ENCODE assay signal across 13 cellular contexts in the genomic region with DNA sequence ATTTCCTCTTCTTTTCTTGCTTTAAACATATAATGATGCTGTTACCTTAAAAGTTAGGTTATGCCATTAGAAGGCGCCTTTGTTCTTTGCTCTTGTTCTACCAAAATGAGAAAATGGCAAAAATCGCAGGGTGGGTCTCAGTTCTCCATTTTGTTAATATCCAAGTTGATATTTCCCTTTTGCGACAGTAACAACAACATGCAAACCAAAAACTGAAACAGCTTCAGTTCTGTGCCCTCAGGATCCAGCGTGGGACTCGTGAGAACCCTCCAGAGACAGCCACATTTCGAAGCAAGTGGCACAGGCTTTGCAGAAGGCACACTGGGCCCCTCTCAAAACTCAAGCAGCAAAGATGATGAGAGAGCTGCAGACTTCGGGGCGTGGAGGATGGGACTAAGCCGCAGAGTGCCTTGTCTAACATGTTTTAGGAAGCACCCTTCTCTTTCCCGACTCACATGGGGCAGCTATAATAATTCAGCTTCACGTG. TPM values are rescaled to one million over a fixed set of nuclear protein-coding genes. Genes with fewer than 3 reads are reported as not detected.
DNase-seq lines count a peak whose midpoint lies in the region; ATAC-seq and TF ChIP-seq lines count a peak whose summit lies in the region.
"Had no signal": no experiment of that assay in that cellular context is flagged by ENCODE, and none has a peak within 500 bp of the region (broad histone marks: within the 10 kb centered on the region; RNA-seq: fewer than 3 reads in every experiment).

No MANE protein-coding gene starts in this region.

- H3K14ac ChIP-seq in mesenchymal stem cell (ENCODE audit: low read length in 2 of 2) = no peak overlapping the region

- no peaks in the 10 kb centered on the region for H3K79me1 ChIP-seq in mesenchymal stem cell (replicated peaks; ENCODE audit: low read length, poor library complexity, severe bottlenecking)

- no peak overlapping the region for H3K4me2 ChIP-seq in mesenchymal stem cell (ENCODE audit: low read length, poor library complexity, severe bottlenecking)

- no peak overlapping the region for H3K23ac ChIP-seq in mesenchymal stem cell (ENCODE audit: low read length in 2 of 2)

- H3K27me3 ChIP-seq in mesenchymal stem cell (ENCODE audit: control insufficient read depth in 1 of 2, insufficient read depth in 1 of 2, low read length in 2 of 2) = peaks cover 0 to 21% of the 10 kb centered on the region in 2 experiments
- H3K27me3 ChIP-seq in vagina = no peaks in the 10 kb centered on the region
- H3K27me3 ChIP-seq: ascending aorta had no signal

- H3K9me3 ChIP-seq in mesenchymal stem cell (ENCODE audit: control insufficient read depth, low read length) = no peaks in the 10 kb centered on the region
- no peaks in the 10 kb centered on the region for H3K9me3 ChIP-seq in vagina
- H3K9me3 ChIP-seq: ascending aorta had no signal

- H3K36me3 ChIP-seq in mesenchymal stem cell (ENCODE audit: control insufficient read depth in 1 of 2, insufficient read depth in 2 of 2, low read depth in 1 of 2, low read length in 2 of 2) (no peaks in the 10 kb centered on the region), vagina (no peaks in the 10 kb centered on the region)
- H3K36me3 ChIP-seq: ascending aorta had no signal

- peak overlapping the region; percentile 41 for H4K8ac ChIP-seq in mesenchymal stem cell (ENCODE audit: low read length)

- no peak for TF ChIP-seq CTCF in activated CD8-positive, alpha-beta T cell treated with anti-CD3 and anti-CD28 coated beads for 36 hours (IDR thresholded peaks at IDR 0.05)
- TF ChIP-seq CTCF in vagina (IDR thresholded peaks at IDR 0.05) (no peak), GM20000 (IDR thresholded peaks at IDR 0.05; ENCODE audit: extremely low read depth, missing control alignments) (no peak)

- 97% methylated on average over 10 of the region's 11 CpGs for WGBS in mesenchymal stem cell

- no peak overlapping the region for H3K27ac Mint-ChIP-seq in activated CD8-positive, alpha-beta T cell treated with anti-CD3 and anti-CD28 coated beads for 36 hours

- no peak overlapping the region for H2AFZ ChIP-seq in mesenchymal stem cell (ENCODE audit: low read depth, low read length)

- POLR2A ChIA-PET in activated CD8-positive, alpha-beta T cell treated with anti-CD3 and anti-CD28 coated beads for 36 hours (lab: Charles Lee) = interaction anchor here (1.0 to 5.8 kb wide), 14 partner anchors 9 to 72 kb away, joined by 4 to 186 read pairs (median 10); a partner anchor contains a TSS

- H3K27ac ChIP-seq in mesenchymal stem cell (ENCODE audit: low read length, poor library complexity, severe bottlenecking) = no peak overlapping the region
- H3K27ac ChIP-seq in vagina = peak overlapping the region; percentile 83

- peak overlapping the region in 1 of 2 experiments; percentile 59 for H2BK12ac ChIP-seq in mesenchymal stem cell (ENCODE audit: low read length in 2 of 2)

- intact Hi-C loops in activated CD8-positive, alpha-beta T cell treated with anti-CD3 and anti-CD28 coated beads for 36 hours (cut with micrococcal nuclease) = loop anchor here (1.0 to 2.0 kb wide), 2 partner anchors 17 to 28 kb away; no protein-coding TSS in a partner anchor
- intact Hi-C loops in vagina (cut with DNase I) = no loop called here

- H4K91ac ChIP-seq in mesenchymal stem cell (ENCODE audit: low read length) = peak overlapping the region; percentile 23

- H3K27me3 Mint-ChIP-seq in activated CD8-positive, alpha-beta T cell treated with anti-CD3 and anti-CD28 coated beads for 36 hours = no peaks in the 10 kb centered on the region

- no peak overlapping the region for H3K4me3 Mint-ChIP-seq in activated CD8-positive, alpha-beta T cell treated with anti-CD3 and anti-CD28 coated beads for 36 hours

- H3K4me3 ChIP-seq in mesenchymal stem cell (ENCODE audit: insufficient read depth in 1 of 2, low read depth in 1 of 2, low read length in 2 of 2) (peak overlapping the region in 1 of 2 experiments; percentile 20), vagina (no peak overlapping the region)
- H3K4me3 ChIP-seq: ascending aorta had no signal

- no peak for ATAC-seq in activated CD8-positive, alpha-beta T cell treated with anti-CD3 and anti-CD28 coated beads for 36 hours
- ATAC-seq in GM21528 (IDR thresholded peaks at IDR 0.05; ENCODE audit: low FRiP score, unreplicated experiment) = no peak

- H3K4me1 Mint-ChIP-seq in activated CD8-positive, alpha-beta T cell treated with anti-CD3 and anti-CD28 coated beads for 36 hours (ENCODE audit: low read depth) = peaks cover 3% of the 10 kb centered on the region

- H2BK5ac ChIP-seq in mesenchymal stem cell (ENCODE audit: low read depth, low read length, poor library complexity, severe bottlenecking) = no peak overlapping the region

- no peak overlapping the region for H2BK120ac ChIP-seq in mesenchymal stem cell (ENCODE audit: low read depth, low read length)

- H2BK15ac ChIP-seq in mesenchymal stem cell (ENCODE audit: low read depth, poor library complexity, severe bottlenecking) = no peak overlapping the region

- H3K9me3 Mint-ChIP-seq in activated CD8-positive, alpha-beta T cell treated with anti-CD3 and anti-CD28 coated beads for 36 hours = no peaks in the 10 kb centered on the region

- peak overlapping the region in 1 of 2 experiments; percentile 65 for H3K4ac ChIP-seq in mesenchymal stem cell (ENCODE audit: low read depth in 1 of 2, low read length in 2 of 2)

- H3K18ac ChIP-seq in mesenchymal stem cell (ENCODE audit: low read depth in 1 of 2, low read length in 2 of 2) = peak overlapping the region; percentile 37 to 54

- H3K4me1 ChIP-seq in mesenchymal stem cell (ENCODE audit: control insufficient read depth, insufficient read depth, low read depth, low read length) = peaks cover 3% of the 10 kb centered on the region
- peaks cover 26% of the 10 kb centered on the region for H3K4me1 ChIP-seq in vagina

- H3K36me3 Mint-ChIP-seq in activated CD8-positive, alpha-beta T cell treated with anti-CD3 and anti-CD28 coated beads for 36 hours (ENCODE audit: low read depth) = no peaks in the 10 kb centered on the region

- H2AK5ac ChIP-seq in mesenchymal stem cell (ENCODE audit: low read length, severe bottlenecking) = no peak overlapping the region

- no peak for TF ChIP-seq POLR2A in vagina (IDR thresholded peaks at IDR 0.05)

- CTCF ChIA-PET in activated CD8-positive, alpha-beta T cell treated with anti-CD3 and anti-CD28 coated beads for 36 hours (lab: Charles Lee) = interaction anchor here (0.9 to 6.4 kb wide), 13 partner anchors 9 to 105 kb away, joined by 3 to 204 read pairs (median 6); a partner anchor contains a TSS

- peak overlapping the region; percentile 28 for H3K9ac ChIP-seq in mesenchymal stem cell (ENCODE audit: low read length)

- DNase-seq in stimulated activated CD4-positive, alpha-beta T cell treated with anti-CD3 and anti-CD28 coated beads, Interleukin-2, amount 100 ng/mL, for 24 hours = peak; percentile 29 to 42
- DNase-seq in stimulated activated CD4-positive, alpha-beta T cell treated with anti-CD3 and anti-CD28 coated beads, Interleukin-12 subunit alpha, Interleukin-12 subunit beta, amount 100 ng/mL, for 4 hours = no peak
- peak; percentile 55 for DNase-seq in activated CD8-positive, alpha-beta T cell treated with anti-CD3 and anti-CD28 coated beads for 36 hours
- DNase-seq in mesenchymal stem cell (no peak), vagina (ENCODE audit: extremely low spot score in 2 of 2) (no peak), GM20000 (ENCODE audit: low spot score) (no peak), DMS53 treated with DMSO at 0.1 percent for 48 hours (lab: John Stamatoyannopoulos, UW; ENCODE audit: unreplicated experiment) (no peak)
- DNase-seq: NCI-H1436 had no signal

RNA-seq across cellular contexts. Expression of a gene that starts 33.0 kb away (rescaled TPM):
- 100 to 1,000 TPM; 243 to 259 TPM for total RNA-seq in activated CD8-positive, alpha-beta T cell treated with anti-CD3 and anti-CD28 coated beads for 36 hours
- polyA plus RNA-seq in mesenchymal stem cell (2013, experiment 1 of 2) = 0.10 TPM
- 0.05 TPM for polyA plus RNA-seq in mesenchymal stem cell (2013, experiment 2 of 2)
- total RNA-seq in vagina = 25.5 TPM
- total RNA-seq: Calu3 had no signal
- polyA plus RNA-seq: neural cell had no signal

RNA-seq across cellular contexts. Expression of a gene that starts 58.6 kb away (rescaled TPM):
- not detected for total RNA-seq in activated CD8-positive, alpha-beta T cell treated with anti-CD3 and anti-CD28 coated beads for 36 hours
- polyA plus RNA-seq in mesenchymal stem cell (2013, experiment 1 of 2) = not detected
- not detected for polyA plus RNA-seq in mesenchymal stem cell (2013, experiment 2 of 2)
- total RNA-seq in vagina = 4.9 TPM
- total RNA-seq: Calu3; T-helper 2 cell treated with Interferon-gamma antibody and Interleukin-4, amounts not matched to agents 100 ng/mL and 5 ng/mL, for 36 hours had no signal
- polyA plus RNA-seq: neural cell had no signal

Comparison
In these comparisons a context has a peak if more than half of its experiments do, and no peak if none do; other contexts are left out.
1. DNase-seq: peak in stimulated activated CD4-positive, alpha-beta T cell treated with anti-CD3 and anti-CD28 coated beads, Interleukin-2, amount 100 ng/mL, for 24 hours (2 of 2) and activated CD8-positive, alpha-beta T cell treated with anti-CD3 and anti-CD28 coated beads for 36 hours (single experiment); none in stimulated activated CD4-positive, alpha-beta T cell treated with anti-CD3 and anti-CD28 coated beads, Interleukin-12 subunit alpha, Interleukin-12 subunit beta, amount 100 ng/mL, for 4 hours (single experiment), mesenchymal stem cell (single experiment), vagina (0 of 2), GM20000 (single experiment) and DMS53 treated with DMSO at 0.1 percent for 48 hours (single experiment).